1 cellular context compared by ENCODE assay signal in genomic region chr1:30823969-30824735, GRCh38.
TF ChIP-seq lines count a peak whose summit lies in the region.

No MANE protein-coding gene starts in this region.

TF ChIP-seq in A549, 52 proteins besides CTCF, POLR2A, EP300 and RAD21 (continued from another document):
- TF ChIP-seq ATOH8 (CRISPR knock-in tag; IDR thresholded peaks at IDR 0.05; ENCODE audit: low read depth), result no peak
- TF ChIP-seq RNF2 (IDR thresholded peaks at IDR 0.05; ENCODE audit: borderline replicate concordance, low read depth), result no peak
- TF ChIP-seq CEBPB (IDR thresholded peaks at IDR 0.05), result no peak
- no peak for TF ChIP-seq MAZ (IDR thresholded peaks at IDR 0.05; ENCODE audit: borderline replicate concordance, low read depth, low read length)
- TF ChIP-seq CBX2 (IDR thresholded peaks at IDR 0.05; ENCODE audit: borderline replicate concordance, low read depth), result no peak
- TF ChIP-seq, protein P1, sequence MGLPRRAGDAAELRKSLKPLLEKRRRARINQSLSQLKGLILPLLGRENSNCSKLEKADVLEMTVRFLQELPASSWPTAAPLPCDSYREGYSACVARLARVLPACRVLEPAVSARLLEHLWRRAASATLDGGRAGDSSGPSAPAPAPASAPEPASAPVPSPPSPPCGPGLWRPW (IDR thresholded peaks at IDR 0.05), result no peak
- no peak for TF ChIP-seq FOSB (CRISPR knock-in tag; IDR thresholded peaks at IDR 0.05)
- TF ChIP-seq KDM1A (IDR thresholded peaks at IDR 0.05; ENCODE audit: low read depth), result no peak
- TF ChIP-seq CHD2 (IDR thresholded peaks at IDR 0.05; ENCODE audit: low read length, partially characterized antibody), result no peak
- peak; percentile 46; the same call in 1 of the 2 replicates for TF ChIP-seq JUNB (IDR thresholded peaks at IDR 0.05)
- TF ChIP-seq NR3C1 (IDR thresholded peaks at IDR 0.05), result no peak
- TF ChIP-seq GATA3 (IDR thresholded peaks at IDR 0.05; ENCODE audit: borderline replicate concordance), result peak; percentile 40; the same call in 1 of the 2 replicates
- peak; percentile 40; the same call in 1 of the 2 replicates for TF ChIP-seq FOSL2 (IDR thresholded peaks at IDR 0.05)
- peak; percentile 86 for TF ChIP-seq FOSL2 (CRISPR knock-in tag; IDR thresholded peaks at IDR 0.05)
- TF ChIP-seq SMC3 (IDR thresholded peaks at IDR 0.05), result no peak
- TF ChIP-seq ZC3H11A (IDR thresholded peaks at IDR 0.05), result no peak
- TF ChIP-seq ZNF302 (CRISPR knock-in tag; IDR thresholded peaks at IDR 0.05), result no peak
- no peak for TF ChIP-seq ELK1 (IDR thresholded peaks at IDR 0.05; ENCODE audit: low read depth, low read length)
- no peak for TF ChIP-seq CBX8 (IDR thresholded peaks at IDR 0.05)
- TF ChIP-seq, protein P2, sequence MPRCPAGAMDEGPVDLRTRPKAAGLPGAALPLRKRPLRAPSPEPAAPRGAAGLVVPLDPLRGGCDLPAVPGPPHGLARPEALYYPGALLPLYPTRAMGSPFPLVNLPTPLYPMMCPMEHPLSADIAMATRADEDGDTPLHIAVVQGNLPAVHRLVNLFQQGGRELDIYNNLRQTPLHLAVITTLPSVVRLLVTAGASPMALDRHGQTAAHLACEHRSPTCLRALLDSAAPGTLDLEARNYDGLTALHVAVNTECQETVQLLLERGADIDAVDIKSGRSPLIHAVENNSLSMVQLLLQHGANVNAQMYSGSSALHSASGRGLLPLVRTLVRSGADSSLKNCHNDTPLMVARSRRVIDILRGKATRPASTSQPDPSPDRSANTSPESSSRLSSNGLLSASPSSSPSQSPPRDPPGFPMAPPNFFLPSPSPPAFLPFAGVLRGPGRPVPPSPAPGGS (IDR thresholded peaks at IDR 0.05), result no peak
- TF ChIP-seq ZSCAN20 (CRISPR knock-in tag; IDR thresholded peaks at IDR 0.05), result no peak
- peak in 1 of 2 experiments; percentile 45; a peak in 1 of 5 replicates for TF ChIP-seq JUN (IDR thresholded peaks at IDR 0.05)
- TF ChIP-seq, protein P3, sequence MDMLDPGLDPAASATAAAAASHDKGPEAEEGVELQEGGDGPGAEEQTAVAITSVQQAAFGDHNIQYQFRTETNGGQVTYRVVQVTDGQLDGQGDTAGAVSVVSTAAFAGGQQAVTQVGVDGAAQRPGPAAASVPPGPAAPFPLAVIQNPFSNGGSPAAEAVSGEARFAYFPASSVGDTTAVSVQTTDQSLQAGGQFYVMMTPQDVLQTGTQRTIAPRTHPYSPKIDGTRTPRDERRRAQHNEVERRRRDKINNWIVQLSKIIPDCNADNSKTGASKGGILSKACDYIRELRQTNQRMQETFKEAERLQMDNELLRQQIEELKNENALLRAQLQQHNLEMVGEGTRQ (IDR thresholded peaks at IDR 0.05), result no peak
- TF ChIP-seq KDM5A (IDR thresholded peaks at IDR 0.05), result no peak
- TF ChIP-seq NPAS2 (CRISPR knock-in tag; IDR thresholded peaks at IDR 0.05; ENCODE audit: borderline replicate concordance), result no peak
